9 cellular contexts compared by ENCODE assay signal in genomic region chr3:72185549-72186484, GRCh38.
DNase-seq lines count a peak whose midpoint lies in the region; ATAC-seq and TF ChIP-seq lines count a peak whose summit lies in the region.
"Had no signal": no experiment of that assay in that cellular context is flagged by ENCODE, and none has a peak within 500 bp of the region (broad histone marks: within the 10 kb centered on the region; RNA-seq: fewer than 3 reads in every experiment).

No MANE protein-coding gene starts in this region.

- H3K27me3 Mint-ChIP-seq in activated CD4-positive, alpha-beta memory T cell treated with anti-CD3 and anti-CD28 coated beads for 36 hours: peaks cover 9% of the 10 kb centered on the region
- H3K27me3 Mint-ChIP-seq in activated CD4-positive, alpha-beta memory T cell treated with anti-CD3 and anti-CD28 coated beads, Interleukin-2, amount 10 ng/mL, durations not matched to agents 7 days and 5 days: peaks cover 12% of the 10 kb centered on the region

- intact Hi-C loops in activated CD4-positive, alpha-beta memory T cell treated with anti-CD3 and anti-CD28 coated beads for 36 hours (cut with micrococcal nuclease): no loop called here

- no peak overlapping the region for H3K4me3 ChIP-seq in fibroblast of villous mesenchyme (ENCODE audit: low read depth, low read length)
- H3K4me3 ChIP-seq: skin epidermis had no signal

- POLR2A ChIA-PET in activated CD4-positive, alpha-beta memory T cell treated with anti-CD3 and anti-CD28 coated beads for 36 hours (lab: Charles Lee): no interaction called here
- POLR2A ChIA-PET in activated CD4-positive, alpha-beta memory T cell treated with anti-CD3 and anti-CD28 coated beads, Interleukin-2, amount 10 ng/mL, durations not matched to agents 7 days and 5 days (lab: Charles Lee): no interaction called here

- H3K9me3 Mint-ChIP-seq in activated CD4-positive, alpha-beta memory T cell treated with anti-CD3 and anti-CD28 coated beads for 36 hours: no peaks in the 10 kb centered on the region
- H3K9me3 Mint-ChIP-seq in activated CD4-positive, alpha-beta memory T cell treated with anti-CD3 and anti-CD28 coated beads, Interleukin-2, amount 10 ng/mL, durations not matched to agents 7 days and 5 days: peaks cover 3% of the 10 kb centered on the region
- H3K9me3 Mint-ChIP-seq in stimulated activated effector memory CD8-positive, alpha-beta T cell treated with anti-CD3 and anti-CD28 coated beads, Interleukin-12 subunit alpha, Interleukin-12 subunit beta, amount 100 ng/mL, for 72 hours: no peaks in the 10 kb centered on the region

- DNase-seq in activated CD4-positive, alpha-beta memory T cell treated with anti-CD3 and anti-CD28 coated beads for 36 hours: peak; percentile 61
- DNase-seq in activated CD4-positive, alpha-beta memory T cell treated with anti-CD3 and anti-CD28 coated beads, Interleukin-2, amount 10 ng/mL, durations not matched to agents 7 days and 5 days: no peak
- DNase-seq in RKO (ENCODE audit: low spot score): peak; percentile 58
- DNase-seq in fibroblast of villous mesenchyme (ENCODE audit: low read depth): peak; percentile 67
- no peak for DNase-seq in stimulated activated effector memory CD8-positive, alpha-beta T cell treated with anti-CD3 and anti-CD28 coated beads, Interleukin-12 subunit alpha, Interleukin-12 subunit beta, amount 100 ng/mL, for 72 hours (ENCODE audit: low spot score in 2 of 2)
- no peak for DNase-seq in GM10266 (ENCODE audit: extremely low spot score)
- DNase-seq in NCI-H2029 treated with DMSO at 0.1 percent for 48 hours (lab: John Stamatoyannopoulos, UW): no peak
- DNase-seq in NCI-H524 treated with DMSO at 0.1 percent for 48 hours (lab: John Stamatoyannopoulos, UW): no peak

- no peak overlapping the region for H3K27ac Mint-ChIP-seq in activated CD4-positive, alpha-beta memory T cell treated with anti-CD3 and anti-CD28 coated beads for 36 hours
- no peak overlapping the region for H3K27ac Mint-ChIP-seq in activated CD4-positive, alpha-beta memory T cell treated with anti-CD3 and anti-CD28 coated beads, Interleukin-2, amount 10 ng/mL, durations not matched to agents 7 days and 5 days
- no peak overlapping the region for H3K27ac Mint-ChIP-seq in stimulated activated effector memory CD8-positive, alpha-beta T cell treated with anti-CD3 and anti-CD28 coated beads, Interleukin-12 subunit alpha, Interleukin-12 subunit beta, amount 100 ng/mL, for 72 hours

- CTCF ChIA-PET in activated CD4-positive, alpha-beta memory T cell treated with anti-CD3 and anti-CD28 coated beads for 36 hours (lab: Charles Lee): interaction anchor here (1.3 kb wide), 1 partner anchor 13 kb away, joined by 3 read pairs; no protein-coding TSS in a partner anchor
- CTCF ChIA-PET in activated CD4-positive, alpha-beta memory T cell treated with anti-CD3 and anti-CD28 coated beads, Interleukin-2, amount 10 ng/mL, durations not matched to agents 7 days and 5 days (lab: Charles Lee): no interaction called here

- TF ChIP-seq CTCF in fibroblast of villous mesenchyme (IDR thresholded peaks at IDR 0.05; ENCODE audit: insufficient read depth, low read depth, low read length): no peak
- no peak for TF ChIP-seq CTCF in GM10266 (IDR thresholded peaks at IDR 0.05; ENCODE audit: control insufficient read depth, insufficient read depth, low read depth, missing control alignments)

- H3K4me3 Mint-ChIP-seq in activated CD4-positive, alpha-beta memory T cell treated with anti-CD3 and anti-CD28 coated beads for 36 hours: no peak overlapping the region
- no peak overlapping the region for H3K4me3 Mint-ChIP-seq in activated CD4-positive, alpha-beta memory T cell treated with anti-CD3 and anti-CD28 coated beads, Interleukin-2, amount 10 ng/mL, durations not matched to agents 7 days and 5 days
- no peak overlapping the region for H3K4me3 Mint-ChIP-seq in stimulated activated effector memory CD8-positive, alpha-beta T cell treated with anti-CD3 and anti-CD28 coated beads, Interleukin-12 subunit alpha, Interleukin-12 subunit beta, amount 100 ng/mL, for 72 hours

- peak; percentile 63 for ATAC-seq in stimulated activated effector memory CD8-positive, alpha-beta T cell treated with anti-CD3 and anti-CD28 coated beads, Interleukin-12 subunit alpha, Interleukin-12 subunit beta, amount 100 ng/mL, for 72 hours

- H3K4me1 Mint-ChIP-seq in activated CD4-positive, alpha-beta memory T cell treated with anti-CD3 and anti-CD28 coated beads for 36 hours (ENCODE audit: low read depth): peaks cover 9% of the 10 kb centered on the region
- peaks cover 2% of the 10 kb centered on the region for H3K4me1 Mint-ChIP-seq in activated CD4-positive, alpha-beta memory T cell treated with anti-CD3 and anti-CD28 coated beads, Interleukin-2, amount 10 ng/mL, durations not matched to agents 7 days and 5 days
- H3K4me1 Mint-ChIP-seq in stimulated activated effector memory CD8-positive, alpha-beta T cell treated with anti-CD3 and anti-CD28 coated beads, Interleukin-12 subunit alpha, Interleukin-12 subunit beta, amount 100 ng/mL, for 72 hours: no peaks in the 10 kb centered on the region

- H3K36me3 Mint-ChIP-seq in activated CD4-positive, alpha-beta memory T cell treated with anti-CD3 and anti-CD28 coated beads for 36 hours: no peaks in the 10 kb centered on the region
- no peaks in the 10 kb centered on the region for H3K36me3 Mint-ChIP-seq in activated CD4-positive, alpha-beta memory T cell treated with anti-CD3 and anti-CD28 coated beads, Interleukin-2, amount 10 ng/mL, durations not matched to agents 7 days and 5 days (ENCODE audit: low read depth)
- H3K36me3 Mint-ChIP-seq in stimulated activated effector memory CD8-positive, alpha-beta T cell treated with anti-CD3 and anti-CD28 coated beads, Interleukin-12 subunit alpha, Interleukin-12 subunit beta, amount 100 ng/mL, for 72 hours: no peaks in the 10 kb centered on the region

Comparison
In these comparisons a context has a peak if more than half of its experiments do, and no peak if none do; other contexts are left out.
1. DNase-seq: peak in activated CD4-positive, alpha-beta memory T cell treated with anti-CD3 and anti-CD28 coated beads for 36 hours (single experiment), RKO (single experiment) and fibroblast of villous mesenchyme (single experiment); none in activated CD4-positive, alpha-beta memory T cell treated with anti-CD3 and anti-CD28 coated beads, Interleukin-2, amount 10 ng/mL, durations not matched to agents 7 days and 5 days (single experiment), stimulated activated effector memory CD8-positive, alpha-beta T cell treated with anti-CD3 and anti-CD28 coated beads, Interleukin-12 subunit alpha, Interleukin-12 subunit beta, amount 100 ng/mL, for 72 hours (0 of 2), GM10266 (single experiment), NCI-H2029 treated with DMSO at 0.1 percent for 48 hours (single experiment) and NCI-H524 treated with DMSO at 0.1 percent for 48 hours (single experiment).